Comparison of ENCODE assay signal across 1 cellular context in the genomic region with DNA sequence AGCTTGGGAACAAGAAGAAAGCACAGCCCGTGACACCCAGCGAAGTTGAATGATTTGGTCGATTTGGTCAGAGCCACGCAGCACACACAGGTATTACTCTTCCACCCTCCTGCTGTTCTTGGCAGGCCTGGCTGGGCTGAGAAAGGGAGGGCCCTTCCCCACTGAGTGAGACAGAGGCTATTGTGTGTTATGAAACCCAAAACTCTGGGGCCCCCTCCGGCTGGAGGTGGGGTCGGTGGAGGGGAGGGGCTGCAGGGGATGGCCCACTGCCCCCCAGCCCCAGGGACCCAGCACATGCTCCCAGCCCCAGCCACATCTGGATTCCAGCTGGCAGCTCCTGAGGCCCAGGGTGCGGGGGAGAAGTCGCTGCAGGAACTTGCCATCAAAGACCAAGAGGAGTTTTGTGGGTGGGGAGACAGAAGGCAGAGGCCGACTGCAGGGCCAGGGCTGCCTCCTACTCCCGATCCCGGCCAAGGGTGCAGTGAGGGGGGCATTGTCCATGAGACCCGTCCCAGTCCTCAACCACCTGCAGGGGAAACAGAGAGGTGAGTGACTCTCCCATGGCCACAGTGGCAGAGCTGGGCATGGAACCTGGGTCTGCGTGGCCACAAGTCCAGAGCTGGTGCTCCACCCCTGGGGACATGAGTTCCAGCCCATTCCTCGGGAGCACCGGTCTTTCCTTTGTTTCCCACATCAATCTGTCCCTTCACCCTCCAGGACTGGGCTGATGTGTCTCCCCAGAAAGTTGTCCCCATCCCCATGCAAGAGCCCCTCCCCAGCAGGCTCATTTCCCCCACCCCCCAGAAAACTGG.
TF ChIP-seq lines count a peak whose summit lies in the region.

No MANE protein-coding gene starts in this region.

TF ChIP-seq in GM12878, 131 proteins besides CTCF, POLR2A, EP300 and RAD21:
- TF ChIP-seq, protein P1, sequence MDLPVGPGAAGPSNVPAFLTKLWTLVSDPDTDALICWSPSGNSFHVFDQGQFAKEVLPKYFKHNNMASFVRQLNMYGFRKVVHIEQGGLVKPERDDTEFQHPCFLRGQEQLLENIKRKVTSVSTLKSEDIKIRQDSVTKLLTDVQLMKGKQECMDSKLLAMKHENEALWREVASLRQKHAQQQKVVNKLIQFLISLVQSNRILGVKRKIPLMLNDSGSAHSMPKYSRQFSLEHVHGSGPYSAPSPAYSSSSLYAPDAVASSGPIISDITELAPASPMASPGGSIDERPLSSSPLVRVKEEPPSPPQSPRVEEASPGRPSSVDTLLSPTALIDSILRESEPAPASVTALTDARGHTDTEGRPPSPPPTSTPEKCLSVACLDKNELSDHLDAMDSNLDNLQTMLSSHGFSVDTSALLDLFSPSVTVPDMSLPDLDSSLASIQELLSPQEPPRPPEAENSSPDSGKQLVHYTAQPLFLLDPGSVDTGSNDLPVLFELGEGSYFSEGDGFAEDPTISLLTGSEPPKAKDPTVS (IDR thresholded peaks at IDR 0.05; ENCODE audit: low read depth, low read length): no peak
- TF ChIP-seq, protein P2, sequence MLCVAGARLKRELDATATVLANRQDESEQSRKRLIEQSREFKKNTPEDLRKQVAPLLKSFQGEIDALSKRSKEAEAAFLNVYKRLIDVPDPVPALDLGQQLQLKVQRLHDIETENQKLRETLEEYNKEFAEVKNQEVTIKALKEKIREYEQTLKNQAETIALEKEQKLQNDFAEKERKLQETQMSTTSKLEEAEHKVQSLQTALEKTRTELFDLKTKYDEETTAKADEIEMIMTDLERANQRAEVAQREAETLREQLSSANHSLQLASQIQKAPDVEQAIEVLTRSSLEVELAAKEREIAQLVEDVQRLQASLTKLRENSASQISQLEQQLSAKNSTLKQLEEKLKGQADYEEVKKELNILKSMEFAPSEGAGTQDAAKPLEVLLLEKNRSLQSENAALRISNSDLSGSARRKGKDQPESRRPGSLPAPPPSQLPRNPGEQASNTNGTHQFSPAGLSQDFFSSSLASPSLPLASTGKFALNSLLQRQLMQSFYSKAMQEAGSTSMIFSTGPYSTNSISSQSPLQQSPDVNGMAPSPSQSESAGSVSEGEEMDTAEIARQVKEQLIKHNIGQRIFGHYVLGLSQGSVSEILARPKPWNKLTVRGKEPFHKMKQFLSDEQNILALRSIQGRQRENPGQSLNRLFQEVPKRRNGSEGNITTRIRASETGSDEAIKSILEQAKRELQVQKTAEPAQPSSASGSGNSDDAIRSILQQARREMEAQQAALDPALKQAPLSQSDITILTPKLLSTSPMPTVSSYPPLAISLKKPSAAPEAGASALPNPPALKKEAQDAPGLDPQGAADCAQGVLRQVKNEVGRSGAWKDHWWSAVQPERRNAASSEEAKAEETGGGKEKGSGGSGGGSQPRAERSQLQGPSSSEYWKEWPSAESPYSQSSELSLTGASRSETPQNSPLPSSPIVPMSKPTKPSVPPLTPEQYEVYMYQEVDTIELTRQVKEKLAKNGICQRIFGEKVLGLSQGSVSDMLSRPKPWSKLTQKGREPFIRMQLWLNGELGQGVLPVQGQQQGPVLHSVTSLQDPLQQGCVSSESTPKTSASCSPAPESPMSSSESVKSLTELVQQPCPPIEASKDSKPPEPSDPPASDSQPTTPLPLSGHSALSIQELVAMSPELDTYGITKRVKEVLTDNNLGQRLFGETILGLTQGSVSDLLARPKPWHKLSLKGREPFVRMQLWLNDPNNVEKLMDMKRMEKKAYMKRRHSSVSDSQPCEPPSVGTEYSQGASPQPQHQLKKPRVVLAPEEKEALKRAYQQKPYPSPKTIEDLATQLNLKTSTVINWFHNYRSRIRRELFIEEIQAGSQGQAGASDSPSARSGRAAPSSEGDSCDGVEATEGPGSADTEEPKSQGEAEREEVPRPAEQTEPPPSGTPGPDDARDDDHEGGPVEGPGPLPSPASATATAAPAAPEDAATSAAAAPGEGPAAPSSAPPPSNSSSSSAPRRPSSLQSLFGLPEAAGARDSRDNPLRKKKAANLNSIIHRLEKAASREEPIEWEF (IDR thresholded peaks at IDR 0.05; ENCODE audit: insufficient replicate concordance, low read depth, low read length): no peak
- TF ChIP-seq YY1 (IDR thresholded peaks at IDR 0.05; ENCODE audit: low read depth, low read length): no peak
- no peak for TF ChIP-seq YBX1 (IDR thresholded peaks at IDR 0.05)
- TF ChIP-seq CBFB (IDR thresholded peaks at IDR 0.05; ENCODE audit: low read depth): no peak
- no peak for TF ChIP-seq ZBED1 (IDR thresholded peaks at IDR 0.05; ENCODE audit: borderline replicate concordance)
- TF ChIP-seq ZSCAN29 (IDR thresholded peaks at IDR 0.05): no peak
- TF ChIP-seq BACH1 (IDR thresholded peaks at IDR 0.05; ENCODE audit: borderline replicate concordance): no peak
- TF ChIP-seq, protein P3, sequence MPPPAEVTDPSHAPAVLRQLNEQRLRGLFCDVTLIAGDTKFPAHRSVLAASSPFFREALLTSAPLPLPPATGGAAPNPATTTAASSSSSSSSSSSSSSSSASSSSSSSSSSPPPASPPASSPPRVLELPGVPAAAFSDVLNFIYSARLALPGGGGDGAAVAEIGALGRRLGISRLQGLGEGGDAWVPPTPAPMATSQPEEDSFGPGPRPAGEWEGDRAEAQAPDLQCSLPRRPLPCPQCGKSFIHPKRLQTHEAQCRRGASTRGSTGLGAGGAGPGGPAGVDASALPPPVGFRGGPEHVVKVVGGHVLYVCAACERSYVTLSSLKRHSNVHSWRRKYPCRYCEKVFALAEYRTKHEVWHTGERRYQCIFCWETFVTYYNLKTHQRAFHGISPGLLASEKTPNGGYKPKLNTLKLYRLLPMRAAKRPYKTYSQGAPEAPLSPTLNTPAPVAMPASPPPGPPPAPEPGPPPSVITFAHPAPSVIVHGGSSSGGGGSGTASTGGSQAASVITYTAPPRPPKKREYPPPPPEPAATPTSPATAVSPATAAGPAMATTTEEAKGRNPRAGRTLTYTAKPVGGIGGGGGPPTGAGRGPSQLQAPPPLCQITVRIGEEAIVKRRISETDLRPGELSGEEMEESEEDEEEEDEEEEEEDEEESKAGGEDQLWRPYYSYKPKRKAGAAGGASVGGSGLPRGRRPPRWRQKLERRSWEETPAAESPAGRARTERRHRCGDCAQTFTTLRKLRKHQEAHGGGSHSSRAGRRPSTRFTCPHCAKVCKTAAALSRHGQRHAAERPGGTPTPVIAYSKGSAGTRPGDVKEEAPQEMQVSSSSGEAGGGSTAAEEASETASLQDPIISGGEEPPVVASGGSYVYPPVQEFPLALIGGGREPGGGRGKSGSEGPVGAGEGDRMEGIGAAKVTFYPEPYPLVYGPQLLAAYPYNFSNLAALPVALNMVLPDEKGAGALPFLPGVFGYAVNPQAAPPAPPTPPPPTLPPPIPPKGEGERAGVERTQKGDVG (CRISPR knock-in tag; IDR thresholded peaks at IDR 0.05): no peak
- no peak for TF ChIP-seq TCF7 (IDR thresholded peaks at IDR 0.05; ENCODE audit: borderline replicate concordance)
- no peak for TF ChIP-seq ZNF274 (IDR thresholded peaks at IDR 0.05; ENCODE audit: insufficient read depth, insufficient read length)
- TF ChIP-seq HDGF (IDR thresholded peaks at IDR 0.05): no peak
- no peak for TF ChIP-seq SRF (IDR thresholded peaks at IDR 0.05; ENCODE audit: low read depth in 2 of 2, low read length in 2 of 2)
- TF ChIP-seq NR2F1 (conservative IDR thresholded peaks at IDR 0.05): no peak
- TF ChIP-seq, protein P4, sequence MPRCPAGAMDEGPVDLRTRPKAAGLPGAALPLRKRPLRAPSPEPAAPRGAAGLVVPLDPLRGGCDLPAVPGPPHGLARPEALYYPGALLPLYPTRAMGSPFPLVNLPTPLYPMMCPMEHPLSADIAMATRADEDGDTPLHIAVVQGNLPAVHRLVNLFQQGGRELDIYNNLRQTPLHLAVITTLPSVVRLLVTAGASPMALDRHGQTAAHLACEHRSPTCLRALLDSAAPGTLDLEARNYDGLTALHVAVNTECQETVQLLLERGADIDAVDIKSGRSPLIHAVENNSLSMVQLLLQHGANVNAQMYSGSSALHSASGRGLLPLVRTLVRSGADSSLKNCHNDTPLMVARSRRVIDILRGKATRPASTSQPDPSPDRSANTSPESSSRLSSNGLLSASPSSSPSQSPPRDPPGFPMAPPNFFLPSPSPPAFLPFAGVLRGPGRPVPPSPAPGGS (IDR thresholded peaks at IDR 0.05; ENCODE audit: borderline replicate concordance, insufficient read depth, low read depth, low read length, poor library complexity, severe bottlenecking): no peak
- TF ChIP-seq NFIC (IDR thresholded peaks at IDR 0.05; ENCODE audit: low read depth, low read length): no peak
TF ChIP-seq in GM12878: peak in this region for 0.
